ENCODE assay signal across 1 cellular context in the genomic region with DNA sequence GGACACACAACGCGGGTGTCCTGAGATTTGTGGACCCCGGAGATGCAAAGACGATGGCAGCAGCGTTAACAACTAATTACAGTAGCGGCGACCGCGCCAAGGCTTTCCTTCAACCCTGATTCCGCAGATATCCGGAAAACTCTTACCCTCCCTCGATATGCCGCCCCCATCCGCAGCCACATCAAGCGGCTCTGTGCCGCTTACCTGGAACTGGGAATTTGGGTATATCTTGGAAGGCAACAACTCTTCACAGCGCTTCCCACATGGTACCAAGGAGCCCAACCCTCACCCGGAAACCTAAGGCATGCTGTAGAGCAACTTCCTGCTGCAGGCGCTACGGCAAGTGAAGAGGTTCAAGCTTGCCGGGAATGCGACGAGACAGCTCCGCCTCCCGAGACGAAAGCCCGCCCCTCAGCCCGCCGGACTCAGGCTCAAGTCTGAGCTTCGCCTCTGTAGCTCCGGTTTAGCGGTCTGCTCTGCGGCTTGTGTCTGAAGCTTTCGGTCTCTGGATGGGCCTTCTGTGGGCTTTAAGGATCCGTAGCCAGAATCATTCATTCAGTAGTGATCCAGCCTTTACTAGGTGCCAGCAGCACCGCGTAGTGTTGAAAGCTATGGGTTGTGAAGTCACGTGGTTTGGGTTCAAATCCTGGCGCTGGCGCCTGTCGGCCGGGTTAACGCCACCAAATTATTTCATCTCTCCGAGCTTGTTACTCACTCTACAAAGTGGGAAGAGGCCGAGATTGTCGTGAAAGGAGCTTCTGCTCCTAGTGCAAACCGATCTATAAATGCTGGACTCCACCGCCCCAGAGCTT.
TF ChIP-seq lines count a peak whose summit lies in the region.

A gene with protein sequence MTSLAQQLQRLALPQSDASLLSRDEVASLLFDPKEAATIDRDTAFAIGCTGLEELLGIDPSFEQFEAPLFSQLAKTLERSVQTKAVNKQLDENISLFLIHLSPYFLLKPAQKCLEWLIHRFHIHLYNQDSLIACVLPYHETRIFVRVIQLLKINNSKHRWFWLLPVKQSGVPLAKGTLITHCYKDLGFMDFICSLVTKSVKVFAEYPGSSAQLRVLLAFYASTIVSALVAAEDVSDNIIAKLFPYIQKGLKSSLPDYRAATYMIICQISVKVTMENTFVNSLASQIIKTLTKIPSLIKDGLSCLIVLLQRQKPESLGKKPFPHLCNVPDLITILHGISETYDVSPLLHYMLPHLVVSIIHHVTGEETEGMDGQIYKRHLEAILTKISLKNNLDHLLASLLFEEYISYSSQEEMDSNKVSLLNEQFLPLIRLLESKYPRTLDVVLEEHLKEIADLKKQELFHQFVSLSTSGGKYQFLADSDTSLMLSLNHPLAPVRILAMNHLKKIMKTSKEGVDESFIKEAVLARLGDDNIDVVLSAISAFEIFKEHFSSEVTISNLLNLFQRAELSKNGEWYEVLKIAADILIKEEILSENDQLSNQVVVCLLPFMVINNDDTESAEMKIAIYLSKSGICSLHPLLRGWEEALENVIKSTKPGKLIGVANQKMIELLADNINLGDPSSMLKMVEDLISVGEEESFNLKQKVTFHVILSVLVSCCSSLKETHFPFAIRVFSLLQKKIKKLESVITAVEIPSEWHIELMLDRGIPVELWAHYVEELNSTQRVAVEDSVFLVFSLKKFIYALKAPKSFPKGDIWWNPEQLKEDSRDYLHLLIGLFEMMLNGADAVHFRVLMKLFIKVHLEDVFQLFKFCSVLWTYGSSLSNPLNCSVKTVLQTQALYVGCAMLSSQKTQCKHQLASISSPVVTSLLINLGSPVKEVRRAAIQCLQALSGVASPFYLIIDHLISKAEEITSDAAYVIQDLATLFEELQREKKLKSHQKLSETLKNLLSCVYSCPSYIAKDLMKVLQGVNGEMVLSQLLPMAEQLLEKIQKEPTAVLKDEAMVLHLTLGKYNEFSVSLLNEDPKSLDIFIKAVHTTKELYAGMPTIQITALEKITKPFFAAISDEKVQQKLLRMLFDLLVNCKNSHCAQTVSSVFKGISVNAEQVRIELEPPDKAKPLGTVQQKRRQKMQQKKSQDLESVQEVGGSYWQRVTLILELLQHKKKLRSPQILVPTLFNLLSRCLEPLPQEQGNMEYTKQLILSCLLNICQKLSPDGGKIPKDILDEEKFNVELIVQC (N-terminal part only) (minus strand): TSS at position 299 of the 812 bp plus-strand sequence. CDS start 421 bp downstream, outside the sequence.

TF ChIP-seq in GM23338, 12 proteins besides CTCF, POLR2A, EP300 and RAD21:
- TF ChIP-seq POLR2AphosphoS5 (IDR thresholded peaks at IDR 0.05; ENCODE audit: low read depth) (peak; percentile 90), ZNF114 (CRISPR knock-in tag; IDR thresholded peaks at IDR 0.05) (no peak), NANOG (IDR thresholded peaks at IDR 0.05; ENCODE audit: borderline replicate concordance) (no peak), CREB1 (CRISPR knock-in tag; IDR thresholded peaks at IDR 0.05; ENCODE audit: low read depth) (peak; percentile 56; the same call in 1 of the 2 replicates)
- TF ChIP-seq, protein P1, sequence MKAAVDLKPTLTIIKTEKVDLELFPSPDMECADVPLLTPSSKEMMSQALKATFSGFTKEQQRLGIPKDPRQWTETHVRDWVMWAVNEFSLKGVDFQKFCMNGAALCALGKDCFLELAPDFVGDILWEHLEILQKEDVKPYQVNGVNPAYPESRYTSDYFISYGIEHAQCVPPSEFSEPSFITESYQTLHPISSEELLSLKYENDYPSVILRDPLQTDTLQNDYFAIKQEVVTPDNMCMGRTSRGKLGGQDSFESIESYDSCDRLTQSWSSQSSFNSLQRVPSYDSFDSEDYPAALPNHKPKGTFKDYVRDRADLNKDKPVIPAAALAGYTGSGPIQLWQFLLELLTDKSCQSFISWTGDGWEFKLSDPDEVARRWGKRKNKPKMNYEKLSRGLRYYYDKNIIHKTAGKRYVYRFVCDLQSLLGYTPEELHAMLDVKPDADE (IDR thresholded peaks at IDR 0.05) = peak; percentile 79
